8 cellular contexts compared by ENCODE assay signal in genomic region chr4:38866973-38867477, GRCh38. TPM values are rescaled to one million over a fixed set of nuclear protein-coding genes. Genes with fewer than 3 reads are reported as not detected.
DNase-seq lines count a peak whose midpoint lies in the region; ATAC-seq and TF ChIP-seq lines count a peak whose summit lies in the region.

No MANE protein-coding gene starts in this region.

- H3K4me3 Mint-ChIP-seq in CD4-positive, alpha-beta T cell: peak overlapping the region; percentile 84
- H3K4me3 Mint-ChIP-seq in naive thymus-derived CD8-positive, alpha-beta T cell: peak overlapping the region; percentile 56 to 83 (median 78)

- no peaks in the 10 kb centered on the region for H3K36me3 Mint-ChIP-seq in CD4-positive, alpha-beta T cell (ENCODE audit: low read depth)
- peaks cover 0 to 1% (median 0%) of the 10 kb centered on the region in 3 donors for H3K36me3 Mint-ChIP-seq in naive thymus-derived CD8-positive, alpha-beta T cell

- CTCF ChIA-PET in CD4-positive, alpha-beta T cell (lab: Charles Lee): interaction anchor here (1.2 kb wide), 1 partner anchor 11 kb away, joined by 3 read pairs; no protein-coding TSS in a partner anchor
- CTCF ChIA-PET in GM10248 (lab: Yijun Ruan, JAX): interaction anchor here (0.6 to 4.1 kb wide), 9 partner anchors 11 to 690 kb away, joined by 3 to 24 read pairs (median 3); partner anchors contain the start of genes TLR1 and TLR6

- no peak for ATAC-seq in CD4-positive, alpha-beta T cell (ENCODE audit: poor library complexity)
- ATAC-seq in HG03135 (IDR thresholded peaks at IDR 0.05; ENCODE audit: unreplicated experiment) (peak; percentile 13), HG02678 (IDR thresholded peaks at IDR 0.05; ENCODE audit: unreplicated experiment) (no peak), left lobe of liver (no peak)
- peak; percentile 16 to 27 for ATAC-seq in naive thymus-derived CD8-positive, alpha-beta T cell

- no peaks in the 10 kb centered on the region for H3K9me3 Mint-ChIP-seq in CD4-positive, alpha-beta T cell
- no peaks in the 10 kb centered on the region for H3K9me3 Mint-ChIP-seq in naive thymus-derived CD8-positive, alpha-beta T cell

- H3K9me3 ChIP-seq in CD4-positive, alpha-beta T cell (ENCODE audit: control insufficient read depth, low read length): no peaks in the 10 kb centered on the region

- H3K4me3 ChIP-seq in cardiac fibroblast (replicated peaks in 1 of 2; ENCODE audit: low read depth in 2 of 2, low read length in 2 of 2): peak overlapping the region; percentile 37 to 40

- peaks cover 39% of the 10 kb centered on the region for H3K27me3 Mint-ChIP-seq in CD4-positive, alpha-beta T cell
- peaks cover 10 to 25% (median 23%) of the 10 kb centered on the region in 5 donors for H3K27me3 Mint-ChIP-seq in naive thymus-derived CD8-positive, alpha-beta T cell

- no peak overlapping the region for H3K27ac ChIP-seq in CD4-positive, alpha-beta T cell (ENCODE audit: low read depth, low read length)

- peaks cover 23% of the 10 kb centered on the region for H3K4me1 Mint-ChIP-seq in CD4-positive, alpha-beta T cell (ENCODE audit: low read depth)
- peaks cover 6 to 20% (median 11%) of the 10 kb centered on the region in 4 donors for H3K4me1 Mint-ChIP-seq in naive thymus-derived CD8-positive, alpha-beta T cell

- no peak for DNase-seq in CD4-positive, alpha-beta T cell
- DNase-seq in cardiac fibroblast (ENCODE audit: low read depth in 2 of 2) (no peak), GM10248 (ENCODE audit: extremely low spot score) (no peak), RPMI8226 (no peak), left lobe of liver (ENCODE audit: low spot score) (no peak)
- DNase-seq in naive thymus-derived CD8-positive, alpha-beta T cell: no peak

- H3K27me3 ChIP-seq in CD4-positive, alpha-beta T cell (ENCODE audit: control insufficient read depth, insufficient read depth, low read length): peaks cover 5% of the 10 kb centered on the region

- POLR2A ChIA-PET in CD4-positive, alpha-beta T cell (lab: Charles Lee): no interaction called here
- POLR2A ChIA-PET in naive thymus-derived CD8-positive, alpha-beta T cell (lab: Charles Lee): no interaction called here
- POLR2A ChIA-PET in GM10248 (lab: Yijun Ruan, JAX): no interaction called here

- no peak overlapping the region for H3K27ac Mint-ChIP-seq in CD4-positive, alpha-beta T cell
- H3K27ac Mint-ChIP-seq in naive thymus-derived CD8-positive, alpha-beta T cell: peak overlapping the region in 1 of 10 donors; percentile 48

- intact Hi-C loops in CD4-positive, alpha-beta T cell (cut with DNase I, micrococcal nuclease): no loop called here

- TF ChIP-seq CTCF in CD4-positive, alpha-beta T cell (IDR thresholded peaks at IDR 0.05): no peak
- TF ChIP-seq CTCF in cardiac fibroblast (IDR thresholded peaks at IDR 0.05; ENCODE audit: low read depth, low read length): no peak
- TF ChIP-seq CTCF in GM10248 (IDR thresholded peaks at IDR 0.05; ENCODE audit: control extremely low read depth, extremely low read depth, low read depth, missing control alignments): no peak

RNA-seq across cellular contexts. Expression of gene FAM114A1, which starts 0.6 kb away (rescaled TPM):
- not detected for total RNA-seq in CD4-positive, alpha-beta T cell
- under 1 TPM in 1 of 2 experiments, not detected in 1; 0.34 TPM for total RNA-seq in naive thymus-derived CD8-positive, alpha-beta T cell
- polyA plus RNA-seq in naive thymus-derived CD8-positive, alpha-beta T cell: not detected
- 52.6 TPM for total RNA-seq in left lobe of liver

RNA-seq across cellular contexts. Expression of gene TLR6, which starts 10.4 kb away (rescaled TPM):
- 1 to 10 TPM in 1 of 2 experiments, under 1 TPM in 1; 0.69 to 1.3 TPM for total RNA-seq in CD4-positive, alpha-beta T cell
- 1 to 10 TPM; 4.0 to 4.1 TPM for total RNA-seq in naive thymus-derived CD8-positive, alpha-beta T cell
- under 1 TPM in 1 of 3 donors, not detected in 2; 0.29 TPM for polyA plus RNA-seq in naive thymus-derived CD8-positive, alpha-beta T cell
- total RNA-seq in left lobe of liver: 1.5 TPM

Comparison
In these comparisons a context has a peak if more than half of its experiments do, and no peak if none do; other contexts are left out.
1. ATAC-seq: peak in HG03135 (single experiment) and naive thymus-derived CD8-positive, alpha-beta T cell (2 of 2); none in CD4-positive, alpha-beta T cell (single experiment), HG02678 (single experiment) and left lobe of liver (single experiment).
2. RNA of gene FAM114A1, which starts 0.6 kb away (total RNA-seq): 52.6 TPM in left lobe of liver (single experiment); 0.34 TPM in naive thymus-derived CD8-positive, alpha-beta T cell and not detected in CD4-positive, alpha-beta T cell; every median in the first group is over 10 times any median in the second.